In the genomic region with DNA sequence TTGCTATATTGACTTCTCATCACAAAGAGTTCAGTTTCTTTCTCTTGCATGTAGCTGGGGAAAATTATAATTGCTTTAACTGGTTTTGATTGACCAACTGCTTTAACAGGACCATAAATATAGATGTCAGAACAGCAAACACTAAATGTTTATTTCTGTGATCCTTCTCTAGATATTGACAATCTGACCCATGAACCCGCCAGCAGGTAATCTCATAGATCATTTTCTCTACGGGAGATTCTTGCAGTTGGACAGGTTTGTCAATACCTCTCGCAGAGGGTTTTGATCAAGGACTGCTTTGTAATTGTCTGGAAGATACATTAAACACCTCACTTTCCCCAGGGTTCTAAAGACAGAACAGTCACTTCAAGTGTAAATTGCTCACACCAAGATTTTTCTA, we compare ENCODE assay signal across 23 cellular contexts.
"Had no signal": no experiment of that assay in that cellular context is flagged by ENCODE, and none has a peak within 500 bp of the region (broad histone marks: within the 10 kb centered on the region; RNA-seq: fewer than 3 reads in every experiment).

No MANE protein-coding gene starts in this region.

- H3K4me1 ChIP-seq: colonic mucosa, thyroid gland had no signal

- H3K9me3 ChIP-seq: colonic mucosa, thyroid gland had no signal

- H3K36me3 Mint-ChIP-seq: activated naive CD4-positive, alpha-beta T cell treated with anti-CD3 and anti-CD28 coated beads, Interleukin-2, amount 10 ng/mL, durations not matched to agents 7 days and 5 days; brain; natural killer cell had no signal

- H3K27me3 ChIP-seq: colonic mucosa, thyroid gland had no signal

- H3K4me3 Mint-ChIP-seq: activated naive CD4-positive, alpha-beta T cell treated with anti-CD3 and anti-CD28 coated beads, Interleukin-2, amount 10 ng/mL, durations not matched to agents 7 days and 5 days; activated naive CD8-positive, alpha-beta T cell treated with anti-CD3 and anti-CD28 coated beads, Interleukin-2, amount 50 U/mL, for 24 hours; brain; central memory CD8-positive, alpha-beta T cell; natural killer cell had no signal

- DNase-seq: activated CD4-positive, alpha-beta T cell treated with anti-CD3 and anti-CD28 coated beads, Interleukin-2, amount 50 U/mL, for 1 hour; activated CD8-positive, alpha-beta memory T cell treated with anti-CD3 and anti-CD28 coated beads, Interleukin-2, amount 50 U/mL, for 4 hours; activated effector memory CD4-positive, alpha-beta T cell treated with Interleukin-2 at 50 U/mL for 16 hours; activated naive CD4-positive, alpha-beta T cell treated with anti-CD3 and anti-CD28 coated beads, Interleukin-2, amount 10 ng/mL, durations not matched to agents 7 days and 5 days; activated naive CD8-positive, alpha-beta T cell treated with anti-CD3 and anti-CD28 coated beads, Interleukin-2, amount 50 U/mL, for 24 hours; activated T-cell treated with anti-CD3 and anti-CD28 coated beads, Interleukin-2, amount 50 U/mL, for 48 hours; anterior cingulate cortex; colonic mucosa; foreskin melanocyte; glutamatergic neuron; hippocampal formation; islet precursor cell; natural killer cell; retina; stimulated activated CD4-positive, alpha-beta T cell treated with anti-CD3 and anti-CD28 coated beads, Interleukin-1b, Interleukin-23, amount 100 ng/mL, for 48 hours; stimulated activated naive CD4-positive, alpha-beta T cell treated with Interleukin-2 at 50 U/mL for 16 hours; T1000; thyroid gland had no signal

- H3K36me3 ChIP-seq: colonic mucosa, thyroid gland had no signal

- H3K27ac ChIP-seq: colonic mucosa, thyroid gland had no signal

- H3K27ac Mint-ChIP-seq: activated naive CD4-positive, alpha-beta T cell treated with anti-CD3 and anti-CD28 coated beads, Interleukin-2, amount 10 ng/mL, durations not matched to agents 7 days and 5 days; activated naive CD8-positive, alpha-beta T cell treated with anti-CD3 and anti-CD28 coated beads, Interleukin-2, amount 50 U/mL, for 24 hours; brain; natural killer cell had no signal

- H3K9me3 Mint-ChIP-seq: activated naive CD4-positive, alpha-beta T cell treated with anti-CD3 and anti-CD28 coated beads, Interleukin-2, amount 10 ng/mL, durations not matched to agents 7 days and 5 days; brain; central memory CD8-positive, alpha-beta T cell; natural killer cell had no signal

- H3K27me3 Mint-ChIP-seq: activated naive CD4-positive, alpha-beta T cell treated with anti-CD3 and anti-CD28 coated beads, Interleukin-2, amount 10 ng/mL, durations not matched to agents 7 days and 5 days; activated naive CD8-positive, alpha-beta T cell treated with anti-CD3 and anti-CD28 coated beads, Interleukin-2, amount 50 U/mL, for 24 hours; central memory CD8-positive, alpha-beta T cell had no signal

- H3K4me3 ChIP-seq: colonic mucosa, lung, thyroid gland had no signal

- ATAC-seq: activated CD4-positive, CD25-positive, alpha-beta regulatory T cell treated with anti-CD3 and anti-CD28 coated beads, Interleukin-2, amount 50 U/mL, for 24 hours; activated naive CD8-positive, alpha-beta T cell treated with anti-CD3 and anti-CD28 coated beads, Interleukin-2, amount 50 U/mL, for 24 hours; left lobe of liver; natural killer cell had no signal

- H3K4me1 Mint-ChIP-seq: activated naive CD4-positive, alpha-beta T cell treated with anti-CD3 and anti-CD28 coated beads, Interleukin-2, amount 10 ng/mL, durations not matched to agents 7 days and 5 days; activated naive CD8-positive, alpha-beta T cell treated with anti-CD3 and anti-CD28 coated beads, Interleukin-2, amount 50 U/mL, for 24 hours; central memory CD8-positive, alpha-beta T cell; natural killer cell had no signal
